ENCODE assay signal across 23 cellular contexts in genomic region chr4:883377-884095, GRCh38. TPM values are rescaled to one million over a fixed set of nuclear protein-coding genes. Genes with fewer than 3 reads are reported as not detected.
A peak's percentile ranks its signal among the peaks of the same experiment; 100 is the strongest.
DNase-seq lines count a peak whose midpoint lies in the region; ATAC-seq and TF ChIP-seq lines count a peak whose summit lies in the region.
"Had no signal": no experiment of that assay in that cellular context is flagged by ENCODE, and none has a peak within 500 bp of the region (broad histone marks: within the 10 kb centered on the region; RNA-seq: fewer than 3 reads in every experiment).

No MANE protein-coding gene starts in this region.

- peaks cover 9% of the 10 kb centered on the region for H3K79me1 ChIP-seq in neuronal stem cell (ENCODE audit: low read depth, low read length)

- H3K14ac ChIP-seq in neuronal stem cell (ENCODE audit: low read length), result no peak overlapping the region

- no peak for DNase-seq in T-helper 17 cell
- no peak for DNase-seq in endothelial cell (ENCODE audit: low spot score)
- no peak for DNase-seq in neuronal stem cell (ENCODE audit: low spot score)
- DNase-seq in colonic mucosa, result no peak
- DNase-seq in NCI-H446 (lab: John Stamatoyannopoulos, UW), result no peak
- no peak for DNase-seq in testis
- DNase-seq: 8988T; ACHN; AML-193; BE2C; CD4-positive, alpha-beta T cell; CD8-positive, alpha-beta memory T cell; DMS 273 treated with DMSO at 0.1 percent for 48 hours; DMS79; EL; GDM1; H9 had no signal

- H3K4me1 Mint-ChIP-seq in T-helper 17 cell (peaks cover 28% of the 10 kb centered on the region), endothelial cell (ENCODE audit: unreplicated experiment) (peaks cover 7% of the 10 kb centered on the region)
- H3K4me1 Mint-ChIP-seq: CD14-positive monocyte, GM23338, H9 had no signal

- H3K9ac ChIP-seq in neuronal stem cell (ENCODE audit: low read depth, low read length, poor library complexity) (no peak overlapping the region), colonic mucosa (ENCODE audit: low read depth in 2 of 2, low read length in 2 of 2) (no peak overlapping the region)
- H3K9ac ChIP-seq: BLaER1 treated with 17β-estradiol and CSF1 and Interleukin-3, amounts not matched to agents 10 nM and 100 nM had no signal

- no peak overlapping the region for H3K4ac ChIP-seq in neuronal stem cell (ENCODE audit: low read length)

- no peak for ATAC-seq in T-helper 17 cell
- ATAC-seq: A549, GM12878, GM23338, HCT116 had no signal

- peaks cover 0 to 2% (median 0%) of the 10 kb centered on the region in 3 experiments for H3K27me3 ChIP-seq in neuronal stem cell (ENCODE audit: control insufficient read depth in 3 of 3, insufficient read depth in 3 of 3, low read depth in 1 of 3, low read length in 3 of 3)
- H3K27me3 ChIP-seq in colonic mucosa, result no peaks in the 10 kb centered on the region
- no peaks in the 10 kb centered on the region for H3K27me3 ChIP-seq in testis
- H3K27me3 ChIP-seq: BE2C; BLaER1 treated with 17β-estradiol and CSF1 and Interleukin-3, amounts not matched to agents 10 nM and 100 nM had no signal

- intact Hi-C loops in colonic mucosa (cut with DNase I) (no loop called here), testis (cut with DNase I; ENCODE audit: low total_unique reads) (no loop called here)

- H3K4me3 Mint-ChIP-seq in T-helper 17 cell (no peak overlapping the region), endothelial cell (ENCODE audit: unreplicated experiment) (no peak overlapping the region)
- H3K4me3 Mint-ChIP-seq: CD14-positive monocyte; CD4-positive, alpha-beta T cell; GM23338; H9 had no signal

- H2BK120ac ChIP-seq in neuronal stem cell (ENCODE audit: low read depth, low read length), result no peak overlapping the region

- H3K36me3 Mint-ChIP-seq in T-helper 17 cell (ENCODE audit: low read depth), result no peaks in the 10 kb centered on the region
- peaks cover 36% of the 10 kb centered on the region for H3K36me3 Mint-ChIP-seq in endothelial cell (ENCODE audit: low read depth, unreplicated experiment)

- H3K4me1 ChIP-seq in neuronal stem cell (ENCODE audit: control insufficient read depth in 2 of 2, insufficient read depth in 1 of 2, low read depth in 1 of 2, low read length in 2 of 2) (peaks cover 0 to 2% of the 10 kb centered on the region in 2 donors), colonic mucosa (no peaks in the 10 kb centered on the region), testis (no peaks in the 10 kb centered on the region)
- H3K4me1 ChIP-seq: A549; BE2C; BLaER1 treated with 17β-estradiol and CSF1 and Interleukin-3, amounts not matched to agents 10 nM and 100 nM had no signal

- no peak overlapping the region for H2BK12ac ChIP-seq in neuronal stem cell (ENCODE audit: low read length)

- peak overlapping the region; percentile 48 for H2BK5ac ChIP-seq in neuronal stem cell (ENCODE audit: low read length)

- no peak overlapping the region for H2BK15ac ChIP-seq in neuronal stem cell (ENCODE audit: low read length)

- no peaks in the 10 kb centered on the region for H3K27me3 Mint-ChIP-seq in T-helper 17 cell
- H3K27me3 Mint-ChIP-seq in endothelial cell (ENCODE audit: unreplicated experiment), result peaks cover 8% of the 10 kb centered on the region
- H3K27me3 Mint-ChIP-seq: CD4-positive, alpha-beta T cell had no signal

- H3K4me2 ChIP-seq in neuronal stem cell (ENCODE audit: insufficient read depth, low read length, poor library complexity, severe bottlenecking), result peak overlapping the region; percentile 4
- H3K4me2 ChIP-seq: A549; BLaER1 treated with 17β-estradiol and CSF1 and Interleukin-3, amounts not matched to agents 10 nM and 100 nM; GM23338 had no signal

- H3K27ac Mint-ChIP-seq in T-helper 17 cell (peak overlapping the region; percentile 57), endothelial cell (ENCODE audit: unreplicated experiment) (peak overlapping the region; percentile 37)
- H3K27ac Mint-ChIP-seq: CD14-positive monocyte; CD4-positive, alpha-beta T cell; GM23338; H9 had no signal

- no peak overlapping the region for H3K23ac ChIP-seq in neuronal stem cell (ENCODE audit: low read depth, low read length, poor library complexity)

- TF ChIP-seq POLR2A in testis (IDR thresholded peaks at IDR 0.05), result no peak

- H3K9me3 Mint-ChIP-seq in endothelial cell (ENCODE audit: unreplicated experiment), result no peaks in the 10 kb centered on the region
- H3K9me3 Mint-ChIP-seq: CD4-positive, alpha-beta T cell; CD8-positive, alpha-beta memory T cell had no signal

- H3K9me3 ChIP-seq in T-helper 17 cell (ENCODE audit: control insufficient read depth, low read length, poor library complexity, severe bottlenecking), result no peaks in the 10 kb centered on the region
- peaks cover 0 to 10% of the 10 kb centered on the region in 2 donors for H3K9me3 ChIP-seq in neuronal stem cell (replicated peaks in 1 of 2; ENCODE audit: control insufficient read depth in 2 of 2, insufficient read depth in 1 of 2, low read depth in 1 of 2, low read length in 2 of 2)
- H3K9me3 ChIP-seq in colonic mucosa, result no peaks in the 10 kb centered on the region
- H3K9me3 ChIP-seq in testis, result no peaks in the 10 kb centered on the region
- H3K9me3 ChIP-seq: A549, BE2C had no signal

- no peak overlapping the region for H4K91ac ChIP-seq in neuronal stem cell (ENCODE audit: low read depth, low read length, poor library complexity)

- H3K36me3 ChIP-seq in neuronal stem cell (replicated peaks in 1 of 2; ENCODE audit: control insufficient read depth in 2 of 2, insufficient read depth in 2 of 2, low read length in 2 of 2) (peaks cover 37 to 94% of the 10 kb centered on the region in 2 donors), colonic mucosa (peaks cover 13% of the 10 kb centered on the region), testis (ENCODE audit: low read depth, missing control alignments) (no peaks in the 10 kb centered on the region)

- H3K27ac ChIP-seq in neuronal stem cell (replicated peaks; ENCODE audit: low read length) (no peak overlapping the region), colonic mucosa (no peak overlapping the region), testis (no peak overlapping the region)
- H3K27ac ChIP-seq: A549; BLaER1 treated with 17β-estradiol and CSF1 and Interleukin-3, amounts not matched to agents 10 nM and 100 nM had no signal

- no peak overlapping the region for H2AFZ ChIP-seq in neuronal stem cell (ENCODE audit: low read length)
- H2AFZ ChIP-seq: GM23338 had no signal

- no CpG with 5 or more reads among the region's 26 CpGs for WGBS in neuronal stem cell (ENCODE audit: extremely low coverage in 2 of 2, insufficient read length in 2 of 2, insufficient replicate concordance in 1 of 2), 2 donors
- WGBS in testis, 2 donors, result 93 to 94% methylated on average over 6 to 26 of the region's 26 CpGs

- TF ChIP-seq CTCF in endothelial cell (IDR thresholded peaks at IDR 0.05; ENCODE audit: unreplicated experiment), result no peak
- TF ChIP-seq CTCF in colonic mucosa (IDR thresholded peaks at IDR 0.05), result no peak
- TF ChIP-seq CTCF in testis (IDR thresholded peaks at IDR 0.05), result no peak

- no peak overlapping the region for H2AK5ac ChIP-seq in neuronal stem cell (ENCODE audit: low read depth, low read length)

- H4K8ac ChIP-seq in neuronal stem cell (ENCODE audit: low read depth, low read length), result no peak overlapping the region

- no peak overlapping the region for H3K18ac ChIP-seq in neuronal stem cell (ENCODE audit: low read length)

- no peak overlapping the region for H3K4me3 ChIP-seq in neuronal stem cell (ENCODE audit: low read length in 2 of 2)
- no peak overlapping the region for H3K4me3 ChIP-seq in colonic mucosa
- H3K4me3 ChIP-seq in testis, result no peak overlapping the region
- H3K4me3 ChIP-seq: A549; BLaER1 treated with 17β-estradiol and CSF1 and Interleukin-3, amounts not matched to agents 10 nM and 100 nM; GM12878; GM23338 had no signal

RNA-seq across cellular contexts. Expression of gene GAK, which starts 48.6 kb away (rescaled TPM):
- total RNA-seq in T-helper 17 cell (100 to 1,000 TPM; 192 to 215 TPM), endothelial cell (ENCODE audit: unreplicated experiment) (112 TPM), colonic mucosa (100 to 1,000 TPM; 198 to 266 TPM), testis (100 to 1,000 TPM; 226 to 229 TPM)
- polyA plus RNA-seq in neuronal stem cell (2013, experiment 1 of 2), result 35.3 TPM
- 34.3 TPM for polyA plus RNA-seq in neuronal stem cell (2013, experiment 2 of 2)
- 130 TPM for polyA plus RNA-seq in testis (ENCODE audit: insufficient read depth, low read depth, low replicate concordance)

RNA-seq across cellular contexts. Expression of gene TMEM175, which starts 48.7 kb away (rescaled TPM):
- total RNA-seq in T-helper 17 cell (10 to 100 TPM; 36.9 to 43.6 TPM), endothelial cell (ENCODE audit: unreplicated experiment) (31.4 TPM), colonic mucosa (10 to 100 TPM; 17.7 to 30.2 TPM), testis (10 to 100 TPM; 69.2 to 88.2 TPM)
- polyA plus RNA-seq in neuronal stem cell (2013, experiment 1 of 2), result 8.0 TPM
- polyA plus RNA-seq in neuronal stem cell (2013, experiment 2 of 2), result 7.7 TPM
- polyA plus RNA-seq in testis (ENCODE audit: insufficient read depth, low read depth, low replicate concordance), result 50.5 TPM

RNA-seq across cellular contexts. Expression of gene CPLX1, which starts 57.6 kb away (rescaled TPM):
- total RNA-seq in T-helper 17 cell, result 1 to 10 TPM; 3.1 to 3.7 TPM
- total RNA-seq in endothelial cell (ENCODE audit: unreplicated experiment), result 0.46 TPM
- polyA plus RNA-seq in neuronal stem cell (2013, experiment 1 of 2), result 0.13 TPM
- polyA plus RNA-seq in neuronal stem cell (2013, experiment 2 of 2), result 0.12 TPM
- 10 to 100 TPM in 1 of 2 donors, 1 to 10 TPM in 1; 2.7 to 16.5 TPM for total RNA-seq in colonic mucosa
- 1 to 10 TPM; 5.5 to 8.2 TPM for total RNA-seq in testis
- polyA plus RNA-seq in testis (ENCODE audit: insufficient read depth, low read depth, low replicate concordance), result 4.4 TPM
- polyA plus RNA-seq: CD14-positive monocyte; CD8-positive, alpha-beta memory T cell had no signal
